In the genomic region with DNA sequence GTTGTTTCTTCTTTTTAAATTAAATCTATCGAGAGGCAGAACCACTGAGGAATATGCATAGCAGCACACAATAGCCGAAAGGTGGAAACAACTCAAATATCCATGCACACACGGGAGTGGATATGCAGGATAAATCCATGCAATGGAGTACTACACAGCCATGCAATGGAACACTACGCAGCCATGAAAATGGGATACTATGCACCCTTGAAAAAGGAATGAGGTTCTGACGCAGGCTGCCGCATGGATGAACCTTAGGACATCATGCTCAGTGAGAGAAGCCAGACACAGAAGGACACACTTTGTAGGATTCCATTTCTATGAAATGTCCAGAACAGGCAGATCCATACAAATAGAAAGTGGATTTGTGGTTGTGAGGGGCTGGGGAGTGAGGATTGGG, we compare ENCODE assay signal across 21 cellular contexts. TPM values are rescaled to one million over a fixed set of nuclear protein-coding genes. Genes with fewer than 3 reads are reported as not detected.
A peak's percentile ranks its signal among the peaks of the same experiment; 100 is the strongest.
DNase-seq lines count a peak whose midpoint lies in the region; ATAC-seq and TF ChIP-seq lines count a peak whose summit lies in the region.
"Had no signal": no experiment of that assay in that cellular context is flagged by ENCODE, and none has a peak within 500 bp of the region (broad histone marks: within the 10 kb centered on the region; RNA-seq: fewer than 3 reads in every experiment).

No MANE protein-coding gene starts in this region.

- peaks cover 24% of the 10 kb centered on the region for H3K4me1 Mint-ChIP-seq in CD14-positive monocyte
- H3K4me1 Mint-ChIP-seq in activated naive CD8-positive, alpha-beta T cell treated with anti-CD3 and anti-CD28 coated beads, Interleukin-2, amount 10 ng/mL, durations not matched to agents 7 days and 5 days, result peaks cover 15% of the 10 kb centered on the region
- H3K4me1 Mint-ChIP-seq in osteocyte (ENCODE audit: unreplicated experiment), result no peaks in the 10 kb centered on the region
- H3K4me1 Mint-ChIP-seq: brain, neural crest cell had no signal

- POLR2A ChIA-PET in OCI-LY7 (lab: Charles Lee), result no interaction called here
- POLR2A ChIA-PET in activated naive CD8-positive, alpha-beta T cell treated with anti-CD3 and anti-CD28 coated beads, Interleukin-2, amount 10 ng/mL, durations not matched to agents 7 days and 5 days (lab: Charles Lee), result no interaction called here

- H3K27ac ChIP-seq in OCI-LY7 (ENCODE audit: low read depth, low read length, poor library complexity, severe bottlenecking), result peak overlapping the region; percentile 8
- H3K27ac ChIP-seq: dorsolateral prefrontal cortex had no signal

- no peaks in the 10 kb centered on the region for H3K79me2 ChIP-seq in OCI-LY7 (ENCODE audit: insufficient read depth, low read depth, low read length)

- H3K36me3 Mint-ChIP-seq in CD14-positive monocyte (no peaks in the 10 kb centered on the region), osteocyte (ENCODE audit: unreplicated experiment) (no peaks in the 10 kb centered on the region)
- no peaks in the 10 kb centered on the region for H3K36me3 Mint-ChIP-seq in activated naive CD8-positive, alpha-beta T cell treated with anti-CD3 and anti-CD28 coated beads, Interleukin-2, amount 10 ng/mL, durations not matched to agents 7 days and 5 days
- H3K36me3 Mint-ChIP-seq: brain had no signal

- peak overlapping the region; percentile 34 to 62 for H3K4me3 Mint-ChIP-seq in CD14-positive monocyte
- peak overlapping the region; percentile 12 for H3K4me3 Mint-ChIP-seq in activated naive CD8-positive, alpha-beta T cell treated with anti-CD3 and anti-CD28 coated beads, Interleukin-2, amount 10 ng/mL, durations not matched to agents 7 days and 5 days
- H3K4me3 Mint-ChIP-seq in osteocyte (ENCODE audit: unreplicated experiment), result no peak overlapping the region
- H3K4me3 Mint-ChIP-seq: brain, neural crest cell had no signal

- peaks cover 7% of the 10 kb centered on the region for H3K9me3 ChIP-seq in OCI-LY7 (ENCODE audit: low read length)
- H3K9me3 ChIP-seq: esophagus squamous epithelium had no signal

- DNase-seq in CD14-positive monocyte (ENCODE audit: low spot score) (no peak), OCI-LY7 (ENCODE audit: low spot score) (no peak), osteocyte (ENCODE audit: extremely low spot score, unreplicated experiment) (peak; percentile 11), NK-92 (lab: John Stamatoyannopoulos, UW; ENCODE audit: unreplicated experiment) (no peak), LoVo (ENCODE audit: low spot score) (no peak), A172 (ENCODE audit: low spot score) (no peak), SHP77 (lab: John Stamatoyannopoulos, UW) (no peak)
- DNase-seq in activated naive CD8-positive, alpha-beta T cell treated with anti-CD3 and anti-CD28 coated beads, Interleukin-2, amount 10 ng/mL, durations not matched to agents 7 days and 5 days, result no peak
- DNase-seq: AML-193, DMS79, dorsolateral prefrontal cortex, esophagus squamous epithelium, HCEC 1CT, mammary epithelial cell, NCI-H1694, NCI-H446 treated with DMSO at 0.1 percent for 48 hours, retina, substantia nigra had no signal

- H3K4me3 ChIP-seq in OCI-LY7 (ENCODE audit: low read depth, low read length, poor library complexity, severe bottlenecking), result no peak overlapping the region
- H3K4me3 ChIP-seq: dorsolateral prefrontal cortex, esophagus squamous epithelium had no signal

- H3K9me2 ChIP-seq in OCI-LY7 (ENCODE audit: insufficient read depth, low read length), result no peaks in the 10 kb centered on the region

- H3K27ac Mint-ChIP-seq in CD14-positive monocyte (peak overlapping the region in 1 of 7 donors; percentile 12), osteocyte (ENCODE audit: unreplicated experiment) (no peak overlapping the region)
- H3K27ac Mint-ChIP-seq in activated naive CD8-positive, alpha-beta T cell treated with anti-CD3 and anti-CD28 coated beads, Interleukin-2, amount 10 ng/mL, durations not matched to agents 7 days and 5 days, result peak overlapping the region; percentile 79
- H3K27ac Mint-ChIP-seq: brain had no signal

- BruUV-seq in OCI-LY7 (replicated peaks; lab: Mats Ljungman, UMichigan), result no TSS peak

- no peak overlapping the region for H3K4me2 ChIP-seq in OCI-LY7 (ENCODE audit: low read length)

- CTCF ChIA-PET in OCI-LY7 (lab: Charles Lee; ENCODE audit: unreplicated experiment), result no interaction called here

- H3K4me1 ChIP-seq in OCI-LY7 (ENCODE audit: insufficient read depth, low read length, poor library complexity, severe bottlenecking), result peaks cover 16% of the 10 kb centered on the region
- H3K4me1 ChIP-seq: esophagus squamous epithelium had no signal

- TF ChIP-seq CTCF in CD14-positive monocyte (IDR thresholded peaks at IDR 0.05), result no peak
- no peak for TF ChIP-seq CTCF in OCI-LY7 (conservative IDR thresholded peaks at IDR 0.05; ENCODE audit: low read length)
- TF ChIP-seq CTCF in osteocyte (IDR thresholded peaks at IDR 0.05), result no peak

- no peak for ATAC-seq in activated naive CD8-positive, alpha-beta T cell treated with anti-CD3 and anti-CD28 coated beads, Interleukin-2, amount 10 ng/mL, durations not matched to agents 7 days and 5 days (ENCODE audit: low read depth)
- ATAC-seq: Right ventricle myocardium inferior had no signal

- no peaks in the 10 kb centered on the region for H4K20me1 ChIP-seq in OCI-LY7 (ENCODE audit: insufficient read depth, low read length)

- H3K9me3 Mint-ChIP-seq in CD14-positive monocyte (peaks cover 0 to 6% (median 4%) of the 10 kb centered on the region in 7 donors), osteocyte (ENCODE audit: unreplicated experiment) (peaks cover 8% of the 10 kb centered on the region)
- H3K9me3 Mint-ChIP-seq in activated naive CD8-positive, alpha-beta T cell treated with anti-CD3 and anti-CD28 coated beads, Interleukin-2, amount 10 ng/mL, durations not matched to agents 7 days and 5 days, result peaks cover 8% of the 10 kb centered on the region

- intact Hi-C loops in CD14-positive monocyte (cut with micrococcal nuclease), result no loop called here
- intact Hi-C loops in OCI-LY7 (cut with micrococcal nuclease; ENCODE audit: unreplicated experiment), result no loop called here

- peak overlapping the region; percentile 4; the same call in 1 of the 2 replicates for H2AFZ ChIP-seq in OCI-LY7 (ENCODE audit: low read length)

- H3K27me3 Mint-ChIP-seq in CD14-positive monocyte (ENCODE audit: low read depth in 3 of 3), result peaks cover 3 to 10% (median 8%) of the 10 kb centered on the region in 3 donors
- H3K27me3 Mint-ChIP-seq in activated naive CD8-positive, alpha-beta T cell treated with anti-CD3 and anti-CD28 coated beads, Interleukin-2, amount 10 ng/mL, durations not matched to agents 7 days and 5 days, result peaks cover 2% of the 10 kb centered on the region
- H3K27me3 Mint-ChIP-seq in osteocyte (ENCODE audit: unreplicated experiment), result no peaks in the 10 kb centered on the region

- no peaks in the 10 kb centered on the region for H3K36me3 ChIP-seq in OCI-LY7 (ENCODE audit: insufficient read depth, low read length)
- H3K36me3 ChIP-seq: esophagus squamous epithelium had no signal

RNA-seq across cellular contexts. Expression of a gene that starts 18.4 kb away (rescaled TPM):
- 10 to 100 TPM; 33.3 to 40.0 TPM for polyA plus RNA-seq in CD14-positive monocyte
- 88.3 and 110 TPM in 2 replicates for total RNA-seq in OCI-LY7 (2014; rRNA removed; shearing (Covaris generic))
- total RNA-seq in OCI-LY7 (2022), result 122 and 149 TPM in 2 replicates
- 10 to 100 TPM; 87.6 to 92.4 TPM for total RNA-seq in activated naive CD8-positive, alpha-beta T cell treated with anti-CD3 and anti-CD28 coated beads, Interleukin-2, amount 10 ng/mL, durations not matched to agents 7 days and 5 days
- total RNA-seq in osteocyte, result not detected in 2 replicates
- total RNA-seq in A172 (2014; rRNA removed; shearing (Covaris generic)), result not detected in 2 replicates
- total RNA-seq: mammary epithelial cell, neural crest cell had no signal
- polyA plus RNA-seq: mammary epithelial cell had no signal

RNA-seq across cellular contexts. Expression of a gene that starts 36.0 kb away (rescaled TPM):
- polyA plus RNA-seq in CD14-positive monocyte, result 10 to 100 TPM in 1 of 2 donors, 1 to 10 TPM in 1; 8.9 to 13.6 TPM
- total RNA-seq in OCI-LY7 (2014; rRNA removed; shearing (Covaris generic)), result 61.8 and 64.2 TPM in 2 replicates
- total RNA-seq in OCI-LY7 (2022), result 60.6 and 64.9 TPM in 2 replicates
- 10 to 100 TPM; 87.8 to 88.1 TPM for total RNA-seq in activated naive CD8-positive, alpha-beta T cell treated with anti-CD3 and anti-CD28 coated beads, Interleukin-2, amount 10 ng/mL, durations not matched to agents 7 days and 5 days
- 43.6 and 48.7 TPM in 2 replicates for total RNA-seq in osteocyte
- total RNA-seq in A172 (2014; rRNA removed; shearing (Covaris generic)), result 31.6 and 42.9 TPM in 2 replicates

RNA-seq across cellular contexts. Expression of a gene that starts 59.5 kb away (rescaled TPM):
- not detected for polyA plus RNA-seq in CD14-positive monocyte
- total RNA-seq in OCI-LY7 (2014; rRNA removed; shearing (Covaris generic)), result 0.15 and 0.16 TPM in 2 replicates
- total RNA-seq in OCI-LY7 (2022), result not detected in 2 replicates
- not detected for total RNA-seq in activated naive CD8-positive, alpha-beta T cell treated with anti-CD3 and anti-CD28 coated beads, Interleukin-2, amount 10 ng/mL, durations not matched to agents 7 days and 5 days
- not detected in 2 replicates for total RNA-seq in osteocyte
- total RNA-seq in A172 (2014; rRNA removed; shearing (Covaris generic)), result not detected in 2 replicates
- total RNA-seq: esophagus squamous epithelium, mammary epithelial cell, Right ventricle myocardium inferior had no signal
- polyA plus RNA-seq: mammary epithelial cell had no signal

Comparison
In these comparisons a context has a peak if more than half of its experiments do, and no peak if none do; other contexts are left out.
1. RNA of a gene that starts 18.4 kb away (total RNA-seq): 88.3 to 149 TPM in OCI-LY7 and 87.6 to 92.4 TPM in activated naive CD8-positive, alpha-beta T cell treated with anti-CD3 and anti-CD28 coated beads, Interleukin-2, amount 10 ng/mL, durations not matched to agents 7 days and 5 days; not detected in osteocyte and not detected in A172; every median in the first group is over 10 times any median in the second.